In genomic region chr2:95307036-95307435, GRCh38 we compare ENCODE assay signal across 20 cellular contexts.
"Had no signal": no experiment of that assay in that cellular context is flagged by ENCODE, and none has a peak within 500 bp of the region (broad histone marks: within the 10 kb centered on the region; RNA-seq: fewer than 3 reads in every experiment).

No MANE protein-coding gene starts in this region.

- H3K27me3 ChIP-seq: neutrophil, upper lobe of right lung had no signal

- ATAC-seq: gastrocnemius medialis; left colon; left ventricle myocardium superior; sciatic nerve; stimulated activated memory B cell treated with anti-CD40 and anti-IgM and Interleukin-4, amounts not matched to agents 10 μg/mL and 1 μg/mL and 100 μg/mL, for 72 hours; upper lobe of right lung had no signal

- H3K9me3 ChIP-seq: esophagus muscularis mucosa, gastrocnemius medialis, neutrophil, spleen, tibial nerve, upper lobe of right lung had no signal

- H3K4me1 ChIP-seq: esophagus muscularis mucosa, gastrocnemius medialis, spleen, tibial nerve, upper lobe of right lung had no signal

- H3K36me3 ChIP-seq: esophagus muscularis mucosa, gastrocnemius medialis, neutrophil, spleen, tibial nerve, upper lobe of right lung had no signal

- H3K36me3 Mint-ChIP-seq: naive B cell; stimulated activated memory B cell treated with anti-CD40 and anti-IgM and Interleukin-4, amounts not matched to agents 10 μg/mL and 1 μg/mL and 100 μg/mL, for 72 hours had no signal

- H3K4me3 Mint-ChIP-seq: naive B cell; nephron; stimulated activated memory B cell treated with anti-CD40 and anti-IgM and Interleukin-4, amounts not matched to agents 10 μg/mL and 1 μg/mL and 100 μg/mL, for 72 hours; stimulated activated naive CD8-positive, alpha-beta T cell treated with anti-CD3 and anti-CD28 coated beads, Interleukin-15, Interleukin-2, amounts not matched to agents 100 ng/mL and 50 ng/mL, for 24 hours had no signal

- H3K27ac ChIP-seq: epithelial cell of prostate, esophagus muscularis mucosa, gastrocnemius medialis, neutrophil, spleen, tibial nerve, upper lobe of right lung had no signal

- DNase-seq: effector memory CD4-positive, alpha-beta T cell; gastrocnemius medialis; left colon; left ventricle myocardium superior; mesendoderm; naive B cell; spleen; stimulated activated CD4-positive, alpha-beta T cell treated with anti-CD3 and anti-CD28 coated beads, Interleukin-15, amount 100 ng/mL, for 24 hours; stimulated activated CD4-positive, alpha-beta T cell treated with anti-CD3 and anti-CD28 coated beads, Interleukin-1b, Interleukin-23, amount 100 ng/mL, for 48 hours; stimulated activated CD4-positive, alpha-beta T cell treated with anti-CD3 and anti-CD28 coated beads, Interleukin-4, amount 100 ng/mL, for 24 hours; upper lobe of right lung had no signal

- H3K27me3 Mint-ChIP-seq: stimulated activated memory B cell treated with anti-CD40 and anti-IgM and Interleukin-4, amounts not matched to agents 10 μg/mL and 1 μg/mL and 100 μg/mL, for 72 hours; stimulated activated naive CD8-positive, alpha-beta T cell treated with anti-CD3 and anti-CD28 coated beads, Interleukin-15, Interleukin-2, amounts not matched to agents 100 ng/mL and 50 ng/mL, for 24 hours had no signal

- H3K9me3 Mint-ChIP-seq: naive B cell; nephron; stimulated activated memory B cell treated with anti-CD40 and anti-IgM and Interleukin-4, amounts not matched to agents 10 μg/mL and 1 μg/mL and 100 μg/mL, for 72 hours; stimulated activated naive CD8-positive, alpha-beta T cell treated with anti-CD3 and anti-CD28 coated beads, Interleukin-15, Interleukin-2, amounts not matched to agents 100 ng/mL and 50 ng/mL, for 24 hours had no signal

- H3K4me3 ChIP-seq: esophagus muscularis mucosa, gastrocnemius medialis, lung, spleen, tibial nerve, upper lobe of right lung had no signal

- H3K27ac Mint-ChIP-seq: stimulated activated memory B cell treated with anti-CD40 and anti-IgM and Interleukin-4, amounts not matched to agents 10 μg/mL and 1 μg/mL and 100 μg/mL, for 72 hours; stimulated activated naive CD8-positive, alpha-beta T cell treated with anti-CD3 and anti-CD28 coated beads, Interleukin-15, Interleukin-2, amounts not matched to agents 100 ng/mL and 50 ng/mL, for 24 hours had no signal

- H3K4me1 Mint-ChIP-seq: naive B cell; stimulated activated memory B cell treated with anti-CD40 and anti-IgM and Interleukin-4, amounts not matched to agents 10 μg/mL and 1 μg/mL and 100 μg/mL, for 72 hours had no signal
